23 cellular contexts compared by ENCODE assay signal in genomic region chr7:64729089-64729848, GRCh38.
"Had no signal": no experiment of that assay in that cellular context is flagged by ENCODE, and none has a peak within 500 bp of the region (broad histone marks: within the 10 kb centered on the region; RNA-seq: fewer than 3 reads in every experiment).

No MANE protein-coding gene starts in this region.

- DNase-seq: IMR-90, Kasumi-1, MG63, NCI-H1092, NCI-H1105 treated with DMSO at 0.1 percent for 48 hours, NCI-H1417 treated with DMSO at 0.1 percent for 48 hours, NCI-H1694, NCI-H187 treated with DMSO at 0.1 percent for 48 hours, NCI-H2029 treated with DMSO at 0.1 percent for 48 hours, NCI-H2107, NCI-H2227 treated with DMSO at 0.1 percent for 48 hours, NCI-H524, NCI-H526 treated with DMSO at 0.1 percent for 48 hours, NCI-H748 treated with DMSO at 0.1 percent for 48 hours, Right ventricle myocardium superior, RPMI8226, SIG-M5, SK-N-SH, SW 1271, T-cell had no signal

- H3K4me3 ChIP-seq: K562, MG63, SJSA1 had no signal

- H3K36me3 ChIP-seq: MG63, SJSA1 had no signal

- H3K27ac Mint-ChIP-seq: T-cell had no signal

- H3K4me1 Mint-ChIP-seq: T-cell had no signal

- H3K4me1 ChIP-seq: SJSA1 had no signal

- H3K9ac ChIP-seq: KMS-11, SK-N-SH had no signal

- H3K4me3 Mint-ChIP-seq: T-cell had no signal

- H3K27ac ChIP-seq: KMS-11, SJSA1 had no signal

- H3K27me3 Mint-ChIP-seq: T-cell had no signal

- H3K27me3 ChIP-seq: MG63, SJSA1 had no signal

- ATAC-seq: K562, T-cell had no signal

- H3K9me3 ChIP-seq: MG63 had no signal

- H3K4me2 ChIP-seq: KMS-11, SK-N-SH had no signal

- H3K36me3 Mint-ChIP-seq: T-cell had no signal
